Comparison of ENCODE assay signal across 19 cellular contexts in the genomic region with DNA sequence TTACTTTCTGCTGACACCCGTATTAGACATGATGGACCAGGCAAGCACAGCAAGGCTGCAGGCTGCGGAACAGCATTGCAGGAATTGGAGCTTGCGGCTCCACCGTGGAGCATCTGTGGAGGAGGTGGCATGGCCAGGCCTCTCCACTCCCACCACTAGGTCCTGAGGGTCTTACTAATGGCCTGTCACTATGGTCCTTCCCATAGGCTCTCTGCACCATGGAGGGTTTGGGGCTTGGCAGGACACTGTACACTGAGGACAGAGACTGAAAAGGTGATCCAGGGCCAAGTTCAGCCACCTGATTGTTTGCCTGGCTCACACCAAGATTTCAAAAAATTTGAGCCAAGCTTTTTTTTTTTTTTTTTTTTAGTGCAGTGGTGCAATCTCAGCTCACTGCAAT. TPM values are rescaled to one million over a fixed set of nuclear protein-coding genes. Genes with fewer than 3 reads are reported as not detected.
DNase-seq lines count a peak whose midpoint lies in the region; ATAC-seq, FAIRE-seq and TF ChIP-seq lines count a peak whose summit lies in the region.
"Had no signal": no experiment of that assay in that cellular context is flagged by ENCODE, and none has a peak within 500 bp of the region (broad histone marks: within the 10 kb centered on the region; RNA-seq: fewer than 3 reads in every experiment).

No MANE protein-coding gene starts in this region.

- no peaks in the 10 kb centered on the region for H3K36me3 Mint-ChIP-seq in neural progenitor cell
- no peaks in the 10 kb centered on the region for H3K36me3 Mint-ChIP-seq in activated naive CD4-positive, alpha-beta T cell treated with anti-CD3 and anti-CD28 coated beads, Interleukin-2, amount 10 ng/mL, durations not matched to agents 7 days and 5 days

- H2AFZ ChIP-seq in IMR-90 (replicated peaks; ENCODE audit: low read length, poor library complexity) (peak overlapping the region; percentile 62), neural progenitor cell (replicated peaks) (no peak overlapping the region)

- H4K8ac ChIP-seq in IMR-90 (ENCODE audit: low read depth in 2 of 2, low read length in 2 of 2), result no peak overlapping the region

- H3K18ac ChIP-seq in IMR-90 (ENCODE audit: low read depth, low read length), result 0 out of 2 replicates have a peak overlapping the region, but pooled peaks have one; percentile 20

- dilution Hi-C loops in IMR-90 (cut with HindIII; ENCODE audit: low sequenced_read_pairs, unreplicated experiment), result no loop called here

- FAIRE-seq in A549 (lab: Jason Lieb, UNC), result no peak
- FAIRE-seq: D721Med, GM12892, K562, RCC 7860 had no signal

- intact Hi-C loops in IMR-90 (cut with micrococcal nuclease), result no loop called here

- 86% methylated on average over 4 of the region's 4 CpGs for WGBS in A549 (ENCODE audit: missing lambda C conversion rate)
- WGBS in IMR-90 (ENCODE audit: extremely low coverage in 2 of 2, insufficient read length in 1 of 2), 2 experiments, result no CpG with 5 or more reads among the region's 4 CpGs

- in situ Hi-C loops in IMR-90 (cut with MboI; ENCODE audit: low sequenced_read_pairs), result no loop called here

- no peak overlapping the region for H3K23ac ChIP-seq in IMR-90 (ENCODE audit: low read depth, low read length)

- H3K9me3 ChIP-seq in A549, result peaks cover 3% of the 10 kb centered on the region; the same call in 1 of the 3 replicates
- no peaks in the 10 kb centered on the region for H3K9me3 ChIP-seq in IMR-90 (ENCODE audit: control insufficient read depth, insufficient read depth, low read length)
- H3K9me3 ChIP-seq in neural progenitor cell (ENCODE audit: low read depth), result no peaks in the 10 kb centered on the region

- H3K27ac ChIP-seq in A549 (peak overlapping the region; percentile 73 to 90; a peak in 5 of 6 replicates), IMR-90 (ENCODE audit: insufficient read depth, low read length) (no peak overlapping the region), epithelial cell of prostate (peak overlapping the region; percentile 86), neural progenitor cell (no peak overlapping the region)

- H2AK9ac ChIP-seq in IMR-90 (replicated peaks; ENCODE audit: low read depth, low read length, poor library complexity), result no peak overlapping the region

- H2BK20ac ChIP-seq in IMR-90 (ENCODE audit: low read depth, low read length), result 0 out of 2 replicates have a peak overlapping the region, but pooled peaks have one; percentile 34

- TF ChIP-seq RAD21 in A549 (conservative IDR thresholded peaks at IDR 0.05 in 1 of 2, IDR thresholded peaks at IDR 0.05 in 1 of 2) (no peak), IMR-90 (IDR thresholded peaks at IDR 0.05; ENCODE audit: low read length) (no peak)

- peak overlapping the region; percentile 65; the same call in 1 of the 3 replicates for H3K4me2 ChIP-seq in A549
- H3K4me2 ChIP-seq in IMR-90 (ENCODE audit: low read depth, low read length), result no peak overlapping the region
- H3K4me2 ChIP-seq in neural progenitor cell, result no peak overlapping the region

- H3K4me3 Mint-ChIP-seq in neural progenitor cell, result no peak overlapping the region
- H3K4me3 Mint-ChIP-seq in activated naive CD4-positive, alpha-beta T cell treated with anti-CD3 and anti-CD28 coated beads, Interleukin-2, amount 10 ng/mL, durations not matched to agents 7 days and 5 days, result no peak overlapping the region

- H3K36me3 ChIP-seq in IMR-90 (ENCODE audit: control insufficient read depth, insufficient read depth, low read length), result no peaks in the 10 kb centered on the region
- no peaks in the 10 kb centered on the region for H3K36me3 ChIP-seq in neural progenitor cell

- peak overlapping the region; percentile 51 for H3K27ac Mint-ChIP-seq in neural progenitor cell
- H3K27ac Mint-ChIP-seq in activated naive CD4-positive, alpha-beta T cell treated with anti-CD3 and anti-CD28 coated beads, Interleukin-2, amount 10 ng/mL, durations not matched to agents 7 days and 5 days, result no peak overlapping the region

- H2BK5ac ChIP-seq in IMR-90 (ENCODE audit: low read depth, low read length, poor library complexity, severe bottlenecking), result no peak overlapping the region

- H4K5ac ChIP-seq in IMR-90 (ENCODE audit: low read depth, low read length), result no peak overlapping the region

- no peak for TF ChIP-seq EP300 in A549 (IDR thresholded peaks at IDR 0.05)

- no peak overlapping the region for H3K9ac ChIP-seq in IMR-90 (ENCODE audit: low read depth, low read length)
- no peak overlapping the region for H3K9ac ChIP-seq in neural progenitor cell

- no peak overlapping the region; the same call in 1 of the 2 replicates for H2BK120ac ChIP-seq in IMR-90 (ENCODE audit: low read depth, low read length)

- peaks cover 6% of the 10 kb centered on the region for H3K4me1 Mint-ChIP-seq in neural progenitor cell
- H3K4me1 Mint-ChIP-seq in activated naive CD4-positive, alpha-beta T cell treated with anti-CD3 and anti-CD28 coated beads, Interleukin-2, amount 10 ng/mL, durations not matched to agents 7 days and 5 days, result no peaks in the 10 kb centered on the region

- H3K27me3 ChIP-seq in IMR-90 (ENCODE audit: control insufficient read depth, insufficient read depth, low read length), result peaks cover 9% of the 10 kb centered on the region
- H3K27me3 ChIP-seq in neural progenitor cell, result peaks cover 18% of the 10 kb centered on the region

- H3K4me3 ChIP-seq in A549 (no peak overlapping the region), IMR-90 (ENCODE audit: insufficient read depth, low read depth, low read length) (no peak overlapping the region), neural progenitor cell (no peak overlapping the region)
- H3K4me3 ChIP-seq: K562 had no signal

- no peaks in the 10 kb centered on the region for H3K79me2 ChIP-seq in neural progenitor cell (ENCODE audit: low read depth)

- TF ChIP-seq CTCF in A549 (IDR thresholded peaks at IDR 0.05) (no peak), IMR-90 (conservative IDR thresholded peaks at IDR 0.05; ENCODE audit: low read depth, low read length) (no peak), neural progenitor cell (IDR thresholded peaks at IDR 0.05) (no peak)

- no peak overlapping the region for H3K14ac ChIP-seq in IMR-90 (replicated peaks; ENCODE audit: low read depth, low read length)

- peaks cover 17% of the 10 kb centered on the region for H3K27me3 Mint-ChIP-seq in neural progenitor cell (ENCODE audit: insufficient read depth, low read depth)
- H3K27me3 Mint-ChIP-seq in activated naive CD4-positive, alpha-beta T cell treated with anti-CD3 and anti-CD28 coated beads, Interleukin-2, amount 10 ng/mL, durations not matched to agents 7 days and 5 days, result peaks cover 69% of the 10 kb centered on the region

- ATAC-seq in A549, result no peak
- no peak for ATAC-seq in IMR-90 (ENCODE audit: low read depth)
- ATAC-seq in HG02884 (IDR thresholded peaks at IDR 0.05; ENCODE audit: unreplicated experiment), result no peak
- ATAC-seq in GM19395 (IDR thresholded peaks at IDR 0.05; ENCODE audit: unreplicated experiment), result no peak
- ATAC-seq: K562 had no signal

- peaks cover 2% of the 10 kb centered on the region for H3K9me3 Mint-ChIP-seq in neural progenitor cell
- no peaks in the 10 kb centered on the region for H3K9me3 Mint-ChIP-seq in activated naive CD4-positive, alpha-beta T cell treated with anti-CD3 and anti-CD28 coated beads, Interleukin-2, amount 10 ng/mL, durations not matched to agents 7 days and 5 days

- H4K20me1 ChIP-seq in IMR-90 (ENCODE audit: insufficient read depth, low read length) (0 out of 2 replicates have a peak, but pooled peaks cover 5% of the 10 kb centered on the region), neural progenitor cell (ENCODE audit: low read depth) (no peaks in the 10 kb centered on the region)

- no peak overlapping the region for H4K91ac ChIP-seq in IMR-90 (ENCODE audit: insufficient read depth, low read depth, low read length)

- H3K79me1 ChIP-seq in IMR-90 (ENCODE audit: low read depth in 1 of 2, low read length in 2 of 2), result no peaks in the 10 kb centered on the region

- TF ChIP-seq POLR2A in A549 (IDR thresholded peaks at IDR 0.05; ENCODE audit: low read length) (no peak), IMR-90 (IDR thresholded peaks at IDR 0.05; ENCODE audit: low read depth, low read length) (no peak)

- H2AK5ac ChIP-seq in IMR-90 (ENCODE audit: low read depth, low read length), result peak overlapping the region; percentile 85

- no peak overlapping the region for H3K56ac ChIP-seq in IMR-90 (ENCODE audit: extremely low read depth, insufficient read depth, low read length)

- peaks cover 13% of the 10 kb centered on the region for H3K9me1 ChIP-seq in IMR-90 (ENCODE audit: insufficient read depth, low read length)

- no TSS peak for BruUV-seq in IMR-90 (replicated peaks; lab: Mats Ljungman, UMichigan)

- H3F3A ChIP-seq in neural progenitor cell (ENCODE audit: low read depth), result no peaks in the 10 kb centered on the region

- H2BK15ac ChIP-seq in IMR-90 (ENCODE audit: low read depth, low read length), result no peak overlapping the region

- DNase-seq in A549 (ENCODE audit: low read depth in 1 of 2, low spot score in 1 of 2), result no peak
- no peak for DNase-seq in IMR-90
- DNase-seq in epithelial cell of prostate (ENCODE audit: low read depth, low spot score), result no peak
- DNase-seq in neural progenitor cell (ENCODE audit: low spot score), result no peak
- no peak for DNase-seq in activated naive CD4-positive, alpha-beta T cell treated with anti-CD3 and anti-CD28 coated beads, Interleukin-2, amount 10 ng/mL, durations not matched to agents 7 days and 5 days
- DNase-seq in nucleus accumbens (lab: John Stamatoyannopoulos, UW), result no peak
- DNase-seq: ACHN, C1 segment of cervical spinal cord, DMS79, H7, NCI-H1105, NCI-H2081, SIG-M5 had no signal

- POLR2A ChIA-PET in A549 (lab: Yijun Ruan, JAX), result interaction anchor here (3.2 kb wide), 1 partner anchor 14 kb away, joined by 17 read pairs; the partner anchor contains the start of gene ZBTB43
- POLR2A ChIA-PET in IMR-90 (lab: Charles Lee; ENCODE audit: unreplicated experiment), result no interaction called here

- peak overlapping the region; percentile 43; the same call in 1 of the 2 replicates for H3K4ac ChIP-seq in IMR-90 (ENCODE audit: low read depth, low read length)

- CTCF ChIA-PET in A549 (lab: Yijun Ruan, JAX), result interaction anchor here (0.9 to 6.6 kb wide), 6 partner anchors 10 to 178 kb away, joined by 4 to 50 read pairs (median 6); no protein-coding TSS in a partner anchor
- CTCF ChIA-PET in IMR-90 (lab: Yijun Ruan, JAX), result interaction anchor here (0.6 to 1.2 kb wide), 2 partner anchors 9 to 292 kb away, joined by 3 to 4 read pairs; no protein-coding TSS in a partner anchor
- CTCF ChIA-PET in activated naive CD4-positive, alpha-beta T cell treated with anti-CD3 and anti-CD28 coated beads, Interleukin-2, amount 10 ng/mL, durations not matched to agents 7 days and 5 days (lab: Charles Lee), result interaction anchor here (1.1 to 4.4 kb wide), 4 partner anchors 9 to 86 kb away, joined by 3 to 18 read pairs (median 6); no protein-coding TSS in a partner anchor

- H3K4me1 ChIP-seq in A549 (peaks cover 59% of the 10 kb centered on the region), IMR-90 (ENCODE audit: control insufficient read depth, insufficient read depth, low read length) (peaks cover 12% of the 10 kb centered on the region), neural progenitor cell (no peaks in the 10 kb centered on the region)

RNA-seq across cellular contexts. Expression of gene ZBTB43, which starts 14.3 kb away (rescaled TPM):
- polyA plus RNA-seq in A549 (2011; rRNA removed) (9.9 and 11.7 TPM in 2 replicates), A549 (2017; fragmentation: RNase III; extraction: RNeasy Plus Mini Kit Qiagen cat#74134 plus additional on column Dnase treatment) (6.1 to 9.7 TPM (median 7.7 TPM) in 3 replicates), IMR-90 (2012; rRNA removed) (4.1 and 4.5 TPM in 2 replicates)
- polyA plus RNA-seq in A549 (2012; cell fraction: cytosol; rRNA removed), result 1.8 and 2.2 TPM in 2 replicates
- polyA plus RNA-seq in A549 (2012; cell fraction: nucleus; rRNA removed), result 2.6 and 3.6 TPM in 2 replicates
- 7.1 and 8.6 TPM in 2 replicates for polyA minus RNA-seq in A549 (2011; rRNA and poly(A)+ RNA removed)
- total RNA-seq in IMR-90 (2012; rRNA removed) (12.2 and 15.1 TPM in 2 replicates), neural progenitor cell (ENCODE audit: low replicate concordance) (9.3 and 10.0 TPM in 2 replicates)
- polyA plus RNA-seq in IMR-90 (2012; cell fraction: cytosol; rRNA removed), result 1.6 and 2.2 TPM in 2 replicates
- 3.0 and 7.5 TPM in 2 replicates for polyA plus RNA-seq in IMR-90 (2012; cell fraction: nucleus; rRNA removed; ENCODE audit: low replicate concordance)

Comparison
In these comparisons a context has a peak if more than half of its experiments do, and no peak if none do; other contexts are left out.
1. H3K27ac ChIP-seq: peak in A549 (2 of 2) and epithelial cell of prostate (single experiment); none in IMR-90 (single experiment) and neural progenitor cell (single experiment).